18 cellular contexts compared by ENCODE assay signal in genomic region chr6:36722879-36723278, GRCh38. TPM values are rescaled to one million over a fixed set of nuclear protein-coding genes. Genes with fewer than 3 reads are reported as not detected.
DNase-seq lines count a peak whose midpoint lies in the region; ATAC-seq and TF ChIP-seq lines count a peak whose summit lies in the region.
"Had no signal": no experiment of that assay in that cellular context is flagged by ENCODE, and none has a peak within 500 bp of the region (broad histone marks: within the 10 kb centered on the region; RNA-seq: fewer than 3 reads in every experiment).

No MANE protein-coding gene starts in this region.

- DNase-seq in COR-L47 (lab: John Stamatoyannopoulos, UW) (peak; percentile 78), NCI-H1105 treated with DMSO at 0.1 percent for 48 hours (lab: John Stamatoyannopoulos, UW) (peak; percentile 86), epithelial cell of esophagus (ENCODE audit: low read depth) (peak; percentile 82), osteoblast (ENCODE audit: insufficient read length, low spot score, missing footprints) (peak; percentile 47), medulla oblongata (ENCODE audit: extremely low spot score) (no peak), T-helper 2 cell (no peak)
- DNase-seq in activated naive CD4-positive, alpha-beta T cell treated with anti-CD3 and anti-CD28 coated beads, Interleukin-2, amount 50 U/mL, for 72 hours (ENCODE audit: low spot score in 2 of 2): no peak
- DNase-seq: CD4-positive, alpha-beta memory T cell; NCI-H1694; NCI-H2081; NCI-H2171; NCI-H345; NCI-H524 treated with DMSO at 0.1 percent for 48 hours; Right ventricle myocardium superior had no signal

- no peaks in the 10 kb centered on the region for H3K27me3 ChIP-seq in osteoblast (ENCODE audit: insufficient read depth, low read length)

- H3K4me3 ChIP-seq in epithelial cell of esophagus (ENCODE audit: low read length) (no peak overlapping the region), osteoblast (ENCODE audit: insufficient read depth, low read length) (no peak overlapping the region)

- no peak for ATAC-seq in activated naive CD4-positive, alpha-beta T cell treated with anti-CD3 and anti-CD28 coated beads, Interleukin-2, amount 50 U/mL, for 72 hours
- ATAC-seq: HCT116 had no signal

- no peak overlapping the region for H3K4me2 ChIP-seq in osteoblast (ENCODE audit: insufficient read depth, low read length)

- H2AFZ ChIP-seq in osteoblast (ENCODE audit: low read length): no peak overlapping the region

- H3K9me3 ChIP-seq in osteoblast (ENCODE audit: low read depth, low read length): no peaks in the 10 kb centered on the region

- no peaks in the 10 kb centered on the region for H3K4me1 ChIP-seq in osteoblast (ENCODE audit: insufficient read depth, low read length)

- H4K20me1 ChIP-seq in osteoblast (ENCODE audit: insufficient read depth, low read length): no peaks in the 10 kb centered on the region

- no peak overlapping the region for H3K27ac ChIP-seq in osteoblast (ENCODE audit: low read depth, low read length)

- TF ChIP-seq CTCF in epithelial cell of esophagus (IDR thresholded peaks at IDR 0.05; ENCODE audit: insufficient read depth, low read depth, low read length, missing control alignments): no peak
- no peak for TF ChIP-seq CTCF in osteoblast (IDR thresholded peaks at IDR 0.05; ENCODE audit: extremely low read depth, low read depth, low read length)

- H3K36me3 Mint-ChIP-seq in activated naive CD4-positive, alpha-beta T cell treated with anti-CD3 and anti-CD28 coated beads, Interleukin-2, amount 50 U/mL, for 72 hours: no peaks in the 10 kb centered on the region
- H3K36me3 Mint-ChIP-seq: CD4-positive, alpha-beta memory T cell had no signal

- no peaks in the 10 kb centered on the region for H3K9me3 Mint-ChIP-seq in activated naive CD4-positive, alpha-beta T cell treated with anti-CD3 and anti-CD28 coated beads, Interleukin-2, amount 50 U/mL, for 72 hours
- H3K9me3 Mint-ChIP-seq: CD4-positive, alpha-beta memory T cell; IgD-negative memory B cell had no signal

- no peaks in the 10 kb centered on the region for H3K36me3 ChIP-seq in osteoblast (ENCODE audit: insufficient read depth, low read length)

- no peaks in the 10 kb centered on the region for H3K79me2 ChIP-seq in osteoblast (ENCODE audit: insufficient read depth, low read length)

- no peak overlapping the region for H3K27ac Mint-ChIP-seq in activated naive CD4-positive, alpha-beta T cell treated with anti-CD3 and anti-CD28 coated beads, Interleukin-2, amount 50 U/mL, for 72 hours
- H3K27ac Mint-ChIP-seq: CD4-positive, alpha-beta memory T cell had no signal

RNA-seq across cellular contexts. Expression of gene RAB44, which starts 25.3 kb away (rescaled TPM):
- total RNA-seq in osteoblast: under 0.01 and 0.36 TPM in 2 replicates
- under 1 TPM; 0.07 to 0.12 TPM for total RNA-seq in activated naive CD4-positive, alpha-beta T cell treated with anti-CD3 and anti-CD28 coated beads, Interleukin-2, amount 50 U/mL, for 72 hours
- total RNA-seq: CD4-positive, alpha-beta memory T cell; H1; Right ventricle myocardium superior; SK-MEL-5 had no signal

RNA-seq across cellular contexts. Expression of gene CDKN1A, which starts 44.4 kb away (rescaled TPM):
- 456 and 461 TPM in 2 replicates for total RNA-seq in osteoblast
- 100 to 1,000 TPM in 1 of 2 donors, 10 to 100 TPM in 1; 43.3 to 146 TPM for total RNA-seq in activated naive CD4-positive, alpha-beta T cell treated with anti-CD3 and anti-CD28 coated beads, Interleukin-2, amount 50 U/mL, for 72 hours

Comparison
In these comparisons a context has a peak if more than half of its experiments do, and no peak if none do; other contexts are left out.
1. DNase-seq: peak in COR-L47 (single experiment), NCI-H1105 treated with DMSO at 0.1 percent for 48 hours (single experiment), epithelial cell of esophagus (single experiment) and osteoblast (single experiment); none in medulla oblongata (single experiment), activated naive CD4-positive, alpha-beta T cell treated with anti-CD3 and anti-CD28 coated beads, Interleukin-2, amount 50 U/mL, for 72 hours (0 of 2) and T-helper 2 cell (0 of 5).